Comparison of ENCODE assay signal across 8 cellular contexts in genomic region chr7:140625908-140626868, GRCh38. TPM values are rescaled to one million over a fixed set of nuclear protein-coding genes. Genes with fewer than 3 reads are reported as not detected.
DNase-seq lines count a peak whose midpoint lies in the region; ATAC-seq, FAIRE-seq and TF ChIP-seq lines count a peak whose summit lies in the region.

No MANE protein-coding gene starts in this region.

- intact Hi-C loops in mucosa of descending colon (cut with DNase I, micrococcal nuclease): no loop called here

- FAIRE-seq in GM12892 (lab: Jason Lieb, UNC): no peak

- no peak for TF ChIP-seq CTCF in mucosa of descending colon (IDR thresholded peaks at IDR 0.05)

- H3K4me1 ChIP-seq in mucosa of descending colon (ENCODE audit: low read depth): peaks cover 3% of the 10 kb centered on the region

- no peaks in the 10 kb centered on the region for H3K9me3 ChIP-seq in mucosa of descending colon

- ATAC-seq in mucosa of descending colon (peak; percentile 65), HG03442 (IDR thresholded peaks at IDR 0.05; ENCODE audit: unreplicated experiment) (no peak), GM21381 (IDR thresholded peaks at IDR 0.05; ENCODE audit: unreplicated experiment) (no peak)

- no peak for TF ChIP-seq POLR2A in GM12892 (IDR thresholded peaks at IDR 0.05; ENCODE audit: low read depth, low read length)

- no peak overlapping the region for H3K4me3 ChIP-seq in mucosa of descending colon

- H3K36me3 ChIP-seq in mucosa of descending colon (ENCODE audit: low read depth): no peaks in the 10 kb centered on the region

- H3K27ac ChIP-seq in epithelial cell of prostate: peak overlapping the region; percentile 12

- DNase-seq in DMS 273 (lab: John Stamatoyannopoulos, UW; ENCODE audit: unreplicated experiment) (peak; percentile 84), NCI-H69 (lab: John Stamatoyannopoulos, UW) (peak; percentile 100), epithelial cell of prostate (ENCODE audit: low read depth, low spot score) (peak; percentile 18), mucosa of descending colon (peak; percentile 68 to 70 (median 69)), GM12892 (ENCODE audit: insufficient read length) (no peak), NCI-H1436 (lab: John Stamatoyannopoulos, UW) (no peak)

RNA-seq across cellular contexts. Expression of gene DENND2A, which starts 14.4 kb away (rescaled TPM):
- 10 to 100 TPM in 2 of 3 donors, 1 to 10 TPM in 1; 8.4 to 17.7 (median 10.1) TPM for total RNA-seq in mucosa of descending colon
- not detected for polyA plus RNA-seq in GM12892 (2012; ENCODE audit: missing spikeins)

RNA-seq across cellular contexts. Expression of gene ADCK2, which starts 46.6 kb away (rescaled TPM):
- 10 to 100 TPM; 23.2 to 29.4 (median 27.6) TPM for total RNA-seq in mucosa of descending colon
- 12.2 TPM for polyA plus RNA-seq in GM12892 (2012; ENCODE audit: missing spikeins)

Comparison
In these comparisons a context has a peak if more than half of its experiments do, and no peak if none do; other contexts are left out.
1. DNase-seq: peak in DMS 273 (single experiment), NCI-H69 (single experiment), epithelial cell of prostate (single experiment) and mucosa of descending colon (3 of 3); none in GM12892 (single experiment) and NCI-H1436 (single experiment).